Comparison of ENCODE assay signal across 8 cellular contexts in the genomic region with DNA sequence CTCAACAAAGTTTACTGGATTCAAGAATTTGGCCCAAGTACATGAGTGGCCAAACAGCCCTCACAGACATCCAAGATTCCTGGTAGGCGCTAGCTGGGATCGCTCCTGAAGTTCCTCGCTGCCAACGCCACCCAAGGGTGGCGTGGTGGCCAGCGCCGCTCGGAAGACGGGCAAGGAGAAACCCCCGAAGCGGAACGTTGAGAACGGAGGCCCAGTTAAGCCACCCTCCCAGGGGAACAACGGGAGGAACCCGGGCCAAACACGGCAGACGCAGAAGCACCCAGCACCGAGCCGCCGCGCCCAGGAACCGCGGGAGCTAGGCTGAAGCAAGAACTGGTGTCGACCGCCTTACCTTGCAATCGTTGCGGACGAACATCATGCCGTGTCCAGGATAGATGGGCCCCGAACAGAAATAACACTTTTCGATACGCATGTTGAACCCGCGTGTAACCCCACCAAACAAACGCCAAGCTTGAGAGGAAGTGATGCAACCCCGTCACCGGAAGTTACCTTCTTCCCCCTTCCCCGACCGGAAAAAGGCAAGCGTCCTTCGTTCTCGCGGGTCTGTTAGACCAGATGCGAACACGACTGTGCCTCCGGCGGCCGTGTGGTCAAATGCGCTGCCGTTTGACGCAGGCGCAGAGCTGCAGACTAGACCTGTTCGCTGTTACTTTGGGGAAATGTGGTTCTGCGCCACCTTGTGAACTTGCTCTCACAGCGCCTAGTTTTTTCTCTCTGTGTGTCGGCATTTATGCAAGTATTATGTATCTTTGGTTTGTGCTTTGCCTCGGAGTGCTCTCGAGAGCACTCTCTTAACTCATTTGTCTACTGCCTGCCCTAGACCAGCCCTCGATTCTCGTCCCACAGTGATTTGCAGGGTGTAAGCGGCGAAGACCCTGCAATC. TPM values are rescaled to one million over a fixed set of nuclear protein-coding genes. Genes with fewer than 3 reads are reported as not detected.
A peak's percentile ranks its signal among the peaks of the same experiment; 100 is the strongest.
DNase-seq lines count a peak whose midpoint lies in the region; ATAC-seq and TF ChIP-seq lines count a peak whose summit lies in the region.

RSL24D1 (minus strand) TSS at position 484 of the 904 bp plus-strand sequence; CDS start at position 433, 51 bp downstream.

- H3K27me3 ChIP-seq in ascending aorta (no peaks in the 10 kb centered on the region), right cardiac atrium (ENCODE audit: control insufficient read depth, insufficient read depth) (no peaks in the 10 kb centered on the region), vagina (no peaks in the 10 kb centered on the region)

- H3K4me1 ChIP-seq in ascending aorta, result peaks cover 4 to 14% of the 10 kb centered on the region in 2 donors
- H3K4me1 ChIP-seq in right cardiac atrium (ENCODE audit: control insufficient read depth, insufficient read depth, low read length), result no peaks in the 10 kb centered on the region
- peaks cover 35% of the 10 kb centered on the region for H3K4me1 ChIP-seq in vagina

- DNase-seq in NCI-H1694 treated with DMSO at 0.1 percent for 48 hours (lab: John Stamatoyannopoulos, UW), result peak; percentile 92
- DNase-seq in T-helper 2 cell, result peak; percentile 83 to 99 (median 94)
- DNase-seq in ascending aorta (ENCODE audit: low spot score in 2 of 2), result peak; percentile 87 to 99
- DNase-seq in right cardiac atrium, result peak; percentile 96 to 98 (median 98)
- DNase-seq in pulmonary artery endothelial cell (ENCODE audit: low read depth, low spot score), result peak; percentile 94
- DNase-seq in vagina (ENCODE audit: extremely low spot score in 2 of 2), result peak; percentile 97 to 98

- WGBS in right cardiac atrium, result under 1% methylated on average over 62 of the region's 62 CpGs

- peak within 1 kb of the TSS; percentile 82 to 95 for H3K4me3 ChIP-seq in ascending aorta
- H3K4me3 ChIP-seq in right cardiac atrium (ENCODE audit: low read length), result peak within 1 kb of the TSS; percentile 87
- peak within 1 kb of the TSS; percentile 76 to 98 for H3K4me3 ChIP-seq in vagina

- peak in 1 of 2 donors; percentile 71 for TF ChIP-seq POLR2A in vagina (IDR thresholded peaks at IDR 0.05)

- H3K9me3 ChIP-seq in ascending aorta (no peaks in the 10 kb centered on the region), right cardiac atrium (ENCODE audit: control insufficient read depth, low read length) (no peaks in the 10 kb centered on the region), vagina (no peaks in the 10 kb centered on the region)

- peaks cover 0 to 3% of the 10 kb centered on the region in 2 donors for H3K36me3 ChIP-seq in ascending aorta
- H3K36me3 ChIP-seq in vagina, result peaks cover 0 to 11% of the 10 kb centered on the region in 2 donors

- peak within 1 kb of the TSS; percentile 90 to 96 for H3K27ac ChIP-seq in ascending aorta
- H3K27ac ChIP-seq in right cardiac atrium (ENCODE audit: low read length), result peak within 1 kb of the TSS; percentile 94
- peak within 1 kb of the TSS; percentile 90 for H3K27ac ChIP-seq in vagina

- intact Hi-C loops in ascending aorta (cut with DNase I), result loop anchor here (1.0 to 10.0 kb wide), 4 partner anchors 94 to 1222 kb away; partner anchors contain the start of genes CCPG1, PIERCE2 and UNC13C
- intact Hi-C loops in right cardiac atrium (cut with DNase I), result no loop called here
- intact Hi-C loops in vagina (cut with DNase I), result no loop called here

- peak; percentile 48 to 57 (median 49) for TF ChIP-seq CTCF in ascending aorta (IDR thresholded peaks at IDR 0.05)
- peak in 2 of 3 experiments; percentile 23 to 33 for TF ChIP-seq CTCF in vagina (IDR thresholded peaks at IDR 0.05)

- ATAC-seq in GM18498 (IDR thresholded peaks at IDR 0.05; ENCODE audit: unreplicated experiment) (peak; percentile 96), HG02938 (IDR thresholded peaks at IDR 0.05; ENCODE audit: unreplicated experiment) (peak; percentile 96), right cardiac atrium (peak; percentile 99 to 100)

RNA-seq across cellular contexts. Expression of gene RSL24D1, which starts in this region (rescaled TPM):
- 15.3 TPM for total RNA-seq in ascending aorta
- total RNA-seq in right cardiac atrium, result 10 to 100 TPM; 54.0 to 59.2 (median 56.3) TPM
- polyA plus RNA-seq in right cardiac atrium, result 54.3 TPM
- 59.7 and 99.4 TPM in 2 replicates for total RNA-seq in pulmonary artery endothelial cell
- total RNA-seq in vagina, result 51.1 TPM

Comparison
In these comparisons a context has a peak if more than half of its experiments do, and no peak if none do; other contexts are left out.
1. Peak in every context shown above with its lines: DNase-seq, ATAC-seq, H3K4me3 ChIP-seq and H3K27ac ChIP-seq.